Comparison of ENCODE assay signal across 1 cellular context in the genomic region with DNA sequence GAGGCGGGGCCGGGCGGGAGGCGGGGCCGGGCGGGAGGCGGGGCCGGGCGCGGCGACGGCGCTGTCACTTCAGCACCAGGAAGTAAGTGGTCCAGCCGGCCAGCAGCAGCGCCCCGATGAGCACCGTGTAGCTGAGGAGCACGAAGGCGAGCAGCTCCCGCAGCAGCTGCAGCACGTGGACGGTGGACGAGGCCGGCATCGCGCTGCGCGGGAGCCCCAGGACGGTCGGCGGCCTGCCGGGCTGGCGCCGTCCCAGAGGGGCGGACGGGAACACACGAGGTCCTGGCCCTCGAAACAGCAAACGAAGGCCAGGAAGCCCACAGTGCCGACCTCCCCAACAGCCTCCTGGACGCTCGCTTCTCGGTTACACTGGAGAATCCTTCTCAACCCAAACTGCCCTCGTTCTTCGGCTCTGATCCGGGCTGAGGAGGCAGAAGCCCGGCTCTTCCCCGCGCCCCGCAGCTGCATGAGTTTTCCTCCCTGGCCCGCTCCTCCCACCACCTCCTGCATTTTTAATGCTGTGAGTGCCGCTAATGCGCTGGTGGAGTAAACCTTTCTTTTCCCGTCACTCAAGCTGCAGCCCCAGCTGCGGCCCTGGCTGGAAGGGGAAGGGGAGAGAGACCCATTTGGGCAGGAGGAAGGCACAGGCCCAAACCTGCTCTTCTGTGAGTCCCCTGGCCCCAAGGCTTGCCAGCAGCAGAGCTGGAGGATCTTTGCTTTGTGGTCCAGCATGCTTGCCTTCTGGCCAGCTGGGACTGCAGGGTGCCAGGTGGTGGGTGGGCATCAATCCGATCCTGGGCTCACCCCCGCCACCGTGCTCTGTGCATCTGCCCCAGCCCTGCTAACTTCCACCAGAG.
TF ChIP-seq lines count a peak whose summit lies in the region.

No MANE protein-coding gene starts in this region.

TF ChIP-seq in A549, 52 proteins besides CTCF, POLR2A, EP300 and RAD21 (continued from another document):
- no peak for TF ChIP-seq HOXB13 (CRISPR knock-in tag; IDR thresholded peaks at IDR 0.05; ENCODE audit: low read depth)
- TF ChIP-seq ZNF302 (CRISPR knock-in tag; IDR thresholded peaks at IDR 0.05), result no peak
- TF ChIP-seq HDAC2 (IDR thresholded peaks at IDR 0.05), result no peak
- TF ChIP-seq CBX2 (IDR thresholded peaks at IDR 0.05; ENCODE audit: borderline replicate concordance, low read depth), result no peak
- peak; percentile 91; the same call in 1 of the 2 replicates for TF ChIP-seq EHF (CRISPR knock-in tag; IDR thresholded peaks at IDR 0.05)
- TF ChIP-seq, protein P1, sequence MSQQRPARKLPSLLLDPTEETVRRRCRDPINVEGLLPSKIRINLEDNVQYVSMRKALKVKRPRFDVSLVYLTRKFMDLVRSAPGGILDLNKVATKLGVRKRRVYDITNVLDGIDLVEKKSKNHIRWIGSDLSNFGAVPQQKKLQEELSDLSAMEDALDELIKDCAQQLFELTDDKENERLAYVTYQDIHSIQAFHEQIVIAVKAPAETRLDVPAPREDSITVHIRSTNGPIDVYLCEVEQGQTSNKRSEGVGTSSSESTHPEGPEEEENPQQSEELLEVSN (IDR thresholded peaks at IDR 0.05; ENCODE audit: borderline replicate concordance, low read depth), result peak; percentile 93
- no peak for TF ChIP-seq RCOR1 (IDR thresholded peaks at IDR 0.05; ENCODE audit: low read depth, low read length)
- TF ChIP-seq ZFP36 (IDR thresholded peaks at IDR 0.05; ENCODE audit: borderline replicate concordance, partially characterized antibody), result no peak
- TF ChIP-seq, protein P2, sequence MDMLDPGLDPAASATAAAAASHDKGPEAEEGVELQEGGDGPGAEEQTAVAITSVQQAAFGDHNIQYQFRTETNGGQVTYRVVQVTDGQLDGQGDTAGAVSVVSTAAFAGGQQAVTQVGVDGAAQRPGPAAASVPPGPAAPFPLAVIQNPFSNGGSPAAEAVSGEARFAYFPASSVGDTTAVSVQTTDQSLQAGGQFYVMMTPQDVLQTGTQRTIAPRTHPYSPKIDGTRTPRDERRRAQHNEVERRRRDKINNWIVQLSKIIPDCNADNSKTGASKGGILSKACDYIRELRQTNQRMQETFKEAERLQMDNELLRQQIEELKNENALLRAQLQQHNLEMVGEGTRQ (IDR thresholded peaks at IDR 0.05), result 0 out of 2 replicates have a peak, but pooled peaks have one; percentile 20
- no peak for TF ChIP-seq RNF2 (IDR thresholded peaks at IDR 0.05; ENCODE audit: borderline replicate concordance, low read depth)
- no peak for TF ChIP-seq RFX5 (IDR thresholded peaks at IDR 0.05)
- TF ChIP-seq, protein P3, sequence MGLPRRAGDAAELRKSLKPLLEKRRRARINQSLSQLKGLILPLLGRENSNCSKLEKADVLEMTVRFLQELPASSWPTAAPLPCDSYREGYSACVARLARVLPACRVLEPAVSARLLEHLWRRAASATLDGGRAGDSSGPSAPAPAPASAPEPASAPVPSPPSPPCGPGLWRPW (IDR thresholded peaks at IDR 0.05), result no peak
- TF ChIP-seq, protein P4, sequence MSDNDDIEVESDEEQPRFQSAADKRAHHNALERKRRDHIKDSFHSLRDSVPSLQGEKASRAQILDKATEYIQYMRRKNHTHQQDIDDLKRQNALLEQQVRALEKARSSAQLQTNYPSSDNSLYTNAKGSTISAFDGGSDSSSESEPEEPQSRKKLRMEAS (IDR thresholded peaks at IDR 0.05), result peak; percentile 87
- TF ChIP-seq TFCP2L1 (CRISPR knock-in tag; IDR thresholded peaks at IDR 0.05), result peak; percentile 92
- TF ChIP-seq TP53 (CRISPR knock-in tag; IDR thresholded peaks at IDR 0.05), result peak; percentile 67; the same call in 1 of the 2 replicates
- no peak for TF ChIP-seq FOXS1 (CRISPR knock-in tag; IDR thresholded peaks at IDR 0.05)
- TF ChIP-seq, protein P5, sequence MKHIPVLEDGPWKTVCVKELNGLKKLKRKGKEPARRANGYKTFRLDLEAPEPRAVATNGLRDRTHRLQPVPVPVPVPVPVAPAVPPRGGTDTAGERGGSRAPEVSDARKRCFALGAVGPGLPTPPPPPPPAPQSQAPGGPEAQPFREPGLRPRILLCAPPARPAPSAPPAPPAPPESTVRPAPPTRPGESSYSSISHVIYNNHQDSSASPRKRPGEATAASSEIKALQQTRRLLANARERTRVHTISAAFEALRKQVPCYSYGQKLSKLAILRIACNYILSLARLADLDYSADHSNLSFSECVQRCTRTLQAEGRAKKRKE (CRISPR knock-in tag; IDR thresholded peaks at IDR 0.05; ENCODE audit: low read depth), result 0 out of 2 replicates have a peak, but pooled peaks have one; percentile 37
- TF ChIP-seq GATA3 (IDR thresholded peaks at IDR 0.05; ENCODE audit: borderline replicate concordance), result no peak
- TF ChIP-seq HEYL (CRISPR knock-in tag; IDR thresholded peaks at IDR 0.05), result no peak
- TF ChIP-seq FOSL2 (IDR thresholded peaks at IDR 0.05), result no peak
- TF ChIP-seq FOSL2 (CRISPR knock-in tag; IDR thresholded peaks at IDR 0.05), result no peak
- TF ChIP-seq ZC3H11A (IDR thresholded peaks at IDR 0.05), result no peak
- no peak for TF ChIP-seq JUNB (IDR thresholded peaks at IDR 0.05)
- TF ChIP-seq PHF8 (IDR thresholded peaks at IDR 0.05; ENCODE audit: borderline replicate concordance, low read depth), result no peak
- TF ChIP-seq KDM1A (IDR thresholded peaks at IDR 0.05; ENCODE audit: low read depth), result no peak
- 0 out of 2 replicates have a peak, but pooled peaks have one; percentile 73 for TF ChIP-seq HOXB5 (CRISPR knock-in tag; IDR thresholded peaks at IDR 0.05)
- no peak for TF ChIP-seq HOXA7 (CRISPR knock-in tag; IDR thresholded peaks at IDR 0.05)
- no peak for TF ChIP-seq JUN (IDR thresholded peaks at IDR 0.05)
- TF ChIP-seq CHD2 (IDR thresholded peaks at IDR 0.05; ENCODE audit: low read length, partially characterized antibody), result no peak
- no peak for TF ChIP-seq CEBPB (IDR thresholded peaks at IDR 0.05)
- TF ChIP-seq, protein P6, sequence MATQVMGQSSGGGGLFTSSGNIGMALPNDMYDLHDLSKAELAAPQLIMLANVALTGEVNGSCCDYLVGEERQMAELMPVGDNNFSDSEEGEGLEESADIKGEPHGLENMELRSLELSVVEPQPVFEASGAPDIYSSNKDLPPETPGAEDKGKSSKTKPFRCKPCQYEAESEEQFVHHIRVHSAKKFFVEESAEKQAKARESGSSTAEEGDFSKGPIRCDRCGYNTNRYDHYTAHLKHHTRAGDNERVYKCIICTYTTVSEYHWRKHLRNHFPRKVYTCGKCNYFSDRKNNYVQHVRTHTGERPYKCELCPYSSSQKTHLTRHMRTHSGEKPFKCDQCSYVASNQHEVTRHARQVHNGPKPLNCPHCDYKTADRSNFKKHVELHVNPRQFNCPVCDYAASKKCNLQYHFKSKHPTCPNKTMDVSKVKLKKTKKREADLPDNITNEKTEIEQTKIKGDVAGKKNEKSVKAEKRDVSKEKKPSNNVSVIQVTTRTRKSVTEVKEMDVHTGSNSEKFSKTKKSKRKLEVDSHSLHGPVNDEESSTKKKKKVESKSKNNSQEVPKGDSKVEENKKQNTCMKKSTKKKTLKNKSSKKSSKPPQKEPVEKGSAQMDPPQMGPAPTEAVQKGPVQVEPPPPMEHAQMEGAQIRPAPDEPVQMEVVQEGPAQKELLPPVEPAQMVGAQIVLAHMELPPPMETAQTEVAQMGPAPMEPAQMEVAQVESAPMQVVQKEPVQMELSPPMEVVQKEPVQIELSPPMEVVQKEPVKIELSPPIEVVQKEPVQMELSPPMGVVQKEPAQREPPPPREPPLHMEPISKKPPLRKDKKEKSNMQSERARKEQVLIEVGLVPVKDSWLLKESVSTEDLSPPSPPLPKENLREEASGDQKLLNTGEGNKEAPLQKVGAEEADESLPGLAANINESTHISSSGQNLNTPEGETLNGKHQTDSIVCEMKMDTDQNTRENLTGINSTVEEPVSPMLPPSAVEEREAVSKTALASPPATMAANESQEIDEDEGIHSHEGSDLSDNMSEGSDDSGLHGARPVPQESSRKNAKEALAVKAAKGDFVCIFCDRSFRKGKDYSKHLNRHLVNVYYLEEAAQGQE (IDR thresholded peaks at IDR 0.05), result peak; percentile 79
